ENCODE assay signal across 17 cellular contexts in the genomic region with DNA sequence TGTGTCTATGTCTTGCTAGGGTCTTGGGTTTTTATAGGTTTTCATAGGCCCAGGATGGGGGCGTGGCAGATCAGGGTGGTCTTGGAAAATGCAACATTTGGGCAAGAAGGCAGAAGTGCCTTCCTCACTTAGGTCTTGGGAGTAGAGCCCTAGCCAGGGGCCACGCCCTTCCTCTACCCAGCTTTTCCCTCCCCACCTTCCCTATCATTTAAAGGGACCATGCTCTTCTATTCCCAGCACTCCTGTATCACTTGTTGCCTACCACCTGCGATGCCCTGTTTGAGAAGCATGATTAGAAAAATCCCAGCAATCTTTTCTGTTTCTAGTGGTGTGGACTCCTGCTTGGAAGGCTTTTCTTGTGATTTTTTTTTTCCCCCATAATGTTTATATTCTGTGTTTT.
DNase-seq lines count a peak whose midpoint lies in the region; ATAC-seq, FAIRE-seq and TF ChIP-seq lines count a peak whose summit lies in the region.
"Had no signal": no experiment of that assay in that cellular context is flagged by ENCODE, and none has a peak within 500 bp of the region (broad histone marks: within the 10 kb centered on the region; RNA-seq: fewer than 3 reads in every experiment).

No MANE protein-coding gene starts in this region.

- peaks cover 95% of the 10 kb centered on the region for H3K4me1 Mint-ChIP-seq in activated naive CD4-positive, alpha-beta T cell treated with anti-CD3 and anti-CD28 coated beads, Interleukin-2, amount 50 U/mL, for 24 hours
- peaks cover 95% of the 10 kb centered on the region for H3K4me1 Mint-ChIP-seq in activated CD8-positive, alpha-beta T cell treated with anti-CD3 and anti-CD28 coated beads, Interleukin-2, amount 10 ng/mL, durations not matched to agents 7 days and 5 days (ENCODE audit: low read depth)

- no peaks in the 10 kb centered on the region for H3K27me3 Mint-ChIP-seq in activated naive CD4-positive, alpha-beta T cell treated with anti-CD3 and anti-CD28 coated beads, Interleukin-2, amount 50 U/mL, for 24 hours
- no peaks in the 10 kb centered on the region for H3K27me3 Mint-ChIP-seq in activated CD8-positive, alpha-beta T cell treated with anti-CD3 and anti-CD28 coated beads, Interleukin-2, amount 10 ng/mL, durations not matched to agents 7 days and 5 days (ENCODE audit: low read depth)

- H3K36me3 Mint-ChIP-seq in activated naive CD4-positive, alpha-beta T cell treated with anti-CD3 and anti-CD28 coated beads, Interleukin-2, amount 50 U/mL, for 24 hours, result peaks cover 2% of the 10 kb centered on the region
- H3K36me3 Mint-ChIP-seq in activated CD8-positive, alpha-beta T cell treated with anti-CD3 and anti-CD28 coated beads, Interleukin-2, amount 10 ng/mL, durations not matched to agents 7 days and 5 days (ENCODE audit: low read depth), result peaks cover 42% of the 10 kb centered on the region

- ATAC-seq in activated CD8-positive, alpha-beta T cell treated with anti-CD3 and anti-CD28 coated beads, Interleukin-2, amount 10 ng/mL, durations not matched to agents 7 days and 5 days, result no peak
- ATAC-seq: left colon, psoas muscle had no signal

- no peak for DNase-seq in activated naive CD4-positive, alpha-beta T cell treated with Interleukin-2 at 50 U/mL for 16 hours
- DNase-seq in activated CD8-positive, alpha-beta T cell treated with anti-CD3 and anti-CD28 coated beads, Interleukin-2, amount 10 ng/mL, durations not matched to agents 7 days and 5 days, result no peak
- DNase-seq in islet precursor cell, result peak; percentile 51
- no peak for DNase-seq in NCI-H1694 (lab: John Stamatoyannopoulos, UW)
- no peak for DNase-seq in H54 (ENCODE audit: insufficient read length, low spot score)
- DNase-seq in NCI-H524 treated with DMSO at 0.1 percent for 48 hours (lab: John Stamatoyannopoulos, UW), result no peak
- DNase-seq: activated T-cell treated with anti-CD3 and anti-CD28 coated beads, Interleukin-2, amount 50 U/mL, for 1 hour; amygdala; HFFc6; left colon; MM.1S; NCI-H1694 treated with DMSO at 0.1 percent for 48 hours; NCI-H446 treated with DMSO at 0.1 percent for 48 hours; psoas muscle; substantia nigra had no signal

- H3K4me3 Mint-ChIP-seq in activated naive CD4-positive, alpha-beta T cell treated with anti-CD3 and anti-CD28 coated beads, Interleukin-2, amount 50 U/mL, for 24 hours, result no peak overlapping the region
- no peak overlapping the region for H3K4me3 Mint-ChIP-seq in activated CD8-positive, alpha-beta T cell treated with anti-CD3 and anti-CD28 coated beads, Interleukin-2, amount 10 ng/mL, durations not matched to agents 7 days and 5 days
- H3K4me3 Mint-ChIP-seq: HFFc6 had no signal

- TF ChIP-seq POLR2A in H54 (IDR thresholded peaks at IDR 0.05; ENCODE audit: low read depth, low read length), result no peak

- H3K27ac Mint-ChIP-seq in activated naive CD4-positive, alpha-beta T cell treated with anti-CD3 and anti-CD28 coated beads, Interleukin-2, amount 50 U/mL, for 24 hours, result peak overlapping the region; percentile 77
- H3K27ac Mint-ChIP-seq in activated CD8-positive, alpha-beta T cell treated with anti-CD3 and anti-CD28 coated beads, Interleukin-2, amount 10 ng/mL, durations not matched to agents 7 days and 5 days, result peak overlapping the region; percentile 80
- H3K27ac Mint-ChIP-seq: HFFc6 had no signal

- no peaks in the 10 kb centered on the region for H3K9me3 Mint-ChIP-seq in activated naive CD4-positive, alpha-beta T cell treated with anti-CD3 and anti-CD28 coated beads, Interleukin-2, amount 50 U/mL, for 24 hours
- peaks cover 7% of the 10 kb centered on the region for H3K9me3 Mint-ChIP-seq in activated CD8-positive, alpha-beta T cell treated with anti-CD3 and anti-CD28 coated beads, Interleukin-2, amount 10 ng/mL, durations not matched to agents 7 days and 5 days (ENCODE audit: insufficient read depth)
- H3K9me3 Mint-ChIP-seq: HFFc6 had no signal

- no peak for FAIRE-seq in H54 (lab: Jason Lieb, UNC)
- FAIRE-seq: RCC 7860 had no signal

- CTCF ChIA-PET in activated CD8-positive, alpha-beta T cell treated with anti-CD3 and anti-CD28 coated beads, Interleukin-2, amount 10 ng/mL, durations not matched to agents 7 days and 5 days (lab: Charles Lee), result no interaction called here

- POLR2A ChIA-PET in activated CD8-positive, alpha-beta T cell treated with anti-CD3 and anti-CD28 coated beads, Interleukin-2, amount 10 ng/mL, durations not matched to agents 7 days and 5 days (lab: Charles Lee), result interaction anchor here (1.8 kb wide), 1 partner anchor 15 kb away, joined by 5 read pairs; no protein-coding TSS in a partner anchor
